ENCODE assay signal across 31 cellular contexts in genomic region chr2:10863047-10863446, GRCh38. TPM values are rescaled to one million over a fixed set of nuclear protein-coding genes. Genes with fewer than 3 reads are reported as not detected.
"Had no signal": no experiment of that assay in that cellular context is flagged by ENCODE, and none has a peak within 500 bp of the region (broad histone marks: within the 10 kb centered on the region; RNA-seq: fewer than 3 reads in every experiment).

No MANE protein-coding gene starts in this region.

- DNase-seq: activated CD4-positive, alpha-beta memory T cell treated with anti-CD3 and anti-CD28 coated beads, Interleukin-2, amount 10 ng/mL, durations not matched to agents 7 days and 5 days; activated CD4-positive, alpha-beta T cell treated with anti-CD3 and anti-CD28 coated beads for 48 hours; activated CD8-positive, alpha-beta memory T cell treated with anti-CD3 and anti-CD28 coated beads, Interleukin-2, amount 50 U/mL, for 48 hours; activated gamma-delta T cell treated with Interleukin-2 at 50 U/mL for 16 hours; activated T-cell treated with anti-CD3 and anti-CD28 coated beads, Interleukin-2, amount 50 U/mL, for 24 hours; dermis blood vessel endothelial cell; effector CD4-positive, alpha-beta T cell; foreskin keratinocyte; heart left ventricle; left lung; naive B cell; stimulated activated CD4-positive, alpha-beta T cell treated with anti-CD3 and anti-CD28 coated beads, Interleukin-1b, Interleukin-23, amount 100 ng/mL, for 48 hours; stimulated activated CD4-positive, alpha-beta T cell treated with anti-CD3 and anti-CD28 coated beads, Interleukin-4, amount 100 ng/mL, for 4 hours; stimulated activated CD8-positive, alpha-beta memory T cell treated with anti-CD3 and anti-CD28 coated beads, Interleukin-4, amount 100 ng/mL, for 48 hours; stomach; thyroid gland had no signal

- H3K4me2 ChIP-seq: smooth muscle cell had no signal

- H3K27ac ChIP-seq: foreskin keratinocyte, left lung, stomach, thyroid gland, upper lobe of left lung, vagina, VCaP had no signal

- FAIRE-seq: bronchial epithelial cell, colon, islet of Langerhans, TTC549 had no signal

- H3K4me3 ChIP-seq: esophagus muscularis mucosa, heart left ventricle, left lung, smooth muscle cell, stomach, thyroid gland, upper lobe of left lung, vagina had no signal

- H3K9me3 ChIP-seq: esophagus muscularis mucosa, heart left ventricle, left lung, stomach, thyroid gland, upper lobe of left lung, vagina had no signal

- H3K27me3 ChIP-seq: thyroid gland, upper lobe of left lung, vagina had no signal

- ATAC-seq: activated CD4-positive, CD25-positive, alpha-beta regulatory T cell treated with anti-CD3 and anti-CD28 coated beads, Interleukin-2, amount 50 U/mL, for 24 hours; activated naive CD4-positive, alpha-beta T cell treated with anti-CD3 and anti-CD28 coated beads, Interleukin-2, amount 50 U/mL, for 72 hours; foreskin keratinocyte; T-cell had no signal

- H3K4me1 ChIP-seq: foreskin keratinocyte, left lung, thyroid gland, upper lobe of left lung, vagina had no signal

- H3K36me3 ChIP-seq: esophagus muscularis mucosa, heart left ventricle, left lung, stomach, thyroid gland, upper lobe of left lung, vagina had no signal

RNA-seq across cellular contexts. Expression of gene KCNF1, which starts 48.7 kb away (rescaled TPM):
- total RNA-seq: activated CD4-positive, alpha-beta memory T cell treated with anti-CD3 and anti-CD28 coated beads, Interleukin-2, amount 10 ng/mL, durations not matched to agents 7 days and 5 days; activated naive CD4-positive, alpha-beta T cell treated with anti-CD3 and anti-CD28 coated beads, Interleukin-2, amount 50 U/mL, for 72 hours; activated T-helper 17 cell treated with anti-CD3 and anti-CD28 coated beads, Interleukin-2, amount 50 U/mL, for 72 hours; bronchial epithelial cell; left lung; osteocyte; renal cortical epithelial cell; smooth muscle cell; T-cell; thyroid gland; vagina had no signal
